Comparison of ENCODE assay signal across 8 cellular contexts in the genomic region with DNA sequence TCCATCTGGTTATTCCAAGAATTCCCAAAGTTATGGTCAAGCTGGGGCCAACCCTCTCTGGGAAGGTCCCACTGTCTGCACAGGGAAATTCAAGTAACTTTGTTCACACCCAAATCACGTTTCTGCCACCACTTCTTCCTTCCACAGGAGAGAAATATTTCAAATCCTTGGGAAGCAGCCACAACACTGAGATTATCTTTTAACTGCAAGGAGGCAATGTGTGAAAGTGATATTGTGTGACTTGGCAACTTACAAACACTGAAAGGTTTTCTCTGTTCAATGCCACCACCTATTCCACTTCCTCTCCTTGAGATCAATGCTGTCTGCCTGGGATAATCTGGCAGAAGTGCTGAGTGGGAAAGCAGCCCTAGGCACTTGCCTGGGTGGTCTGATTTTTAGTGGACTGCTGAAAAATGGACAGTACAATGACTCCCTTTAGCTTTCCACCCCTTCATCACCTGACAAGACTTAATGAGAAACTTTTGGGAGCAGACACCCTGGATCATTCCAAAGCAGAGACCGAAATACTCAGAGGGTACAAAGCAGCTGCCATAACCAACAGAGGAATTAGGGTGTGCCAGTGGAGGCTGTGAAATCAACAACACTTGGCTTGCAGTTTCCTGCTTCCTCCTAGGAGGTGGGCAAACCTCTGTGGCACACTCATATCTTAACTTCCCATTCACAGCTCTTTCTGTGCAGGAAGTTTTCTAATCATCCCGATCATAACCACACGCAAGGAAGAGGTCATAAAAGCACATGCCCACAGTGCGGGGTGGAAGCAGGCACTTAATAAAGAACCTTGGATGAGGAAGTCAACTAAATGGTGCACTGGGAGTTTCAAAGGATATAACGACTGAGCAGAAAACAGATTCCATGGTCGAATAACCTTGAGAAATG. TPM values are rescaled to one million over a fixed set of nuclear protein-coding genes. Genes with fewer than 3 reads are reported as not detected.
DNase-seq lines count a peak whose midpoint lies in the region; ATAC-seq, FAIRE-seq and TF ChIP-seq lines count a peak whose summit lies in the region.

No MANE protein-coding gene starts in this region.

- POLR2A ChIA-PET in activated naive CD8-positive, alpha-beta T cell treated with anti-CD3 and anti-CD28 coated beads, Interleukin-2, amount 10 ng/mL, durations not matched to agents 7 days and 5 days (lab: Charles Lee): interaction anchor here (0.8 to 2.9 kb wide), 2 partner anchors 10 to 23 kb away, joined by 3 to 15 read pairs; no protein-coding TSS in a partner anchor
- POLR2A ChIA-PET in HepG2 (lab: Yijun Ruan, JAX): interaction anchor here (0.9 to 1.5 kb wide), 2 partner anchors 22 to 34 kb away, joined by 4 read pairs; a partner anchor contains a TSS

- in situ Hi-C loops in HepG2 (cut with HindIII; ENCODE audit: extremely low pct_ligation_motif_present, low pct_unique_long_range_greater_than_20kb): no loop called here

- H3K27ac ChIP-seq in HepG2 (ENCODE audit: extremely low read length, insufficient read depth, low read length) (peak overlapping the region; percentile 20), tibial nerve (peak overlapping the region in 3 of 4 donors; percentile 69 to 93 (median 92))

- no peak for TF ChIP-seq POLR2A in HepG2 (IDR thresholded peaks at IDR 0.05; ENCODE audit: insufficient read depth in 1 of 2, low read depth in 2 of 2, low read length in 2 of 2)
- TF ChIP-seq POLR2A in tibial nerve (IDR thresholded peaks at IDR 0.05): no peak

- peaks cover 0 to 2% of the 10 kb centered on the region in 2 experiments; a peak in 4 of 5 replicates for H3K36me3 ChIP-seq in HepG2 (replicated peaks in 1 of 2; ENCODE audit: control insufficient read depth in 1 of 2, insufficient read depth in 2 of 2, low read length in 2 of 2)
- H3K36me3 ChIP-seq in tibial nerve: peaks cover 0 to 12% (median 0%) of the 10 kb centered on the region in 3 donors

- ATAC-seq in activated T-cell treated with anti-CD3 and anti-CD28 coated beads, Interleukin-2, amount 50 U/mL, for 4 hours: no peak
- ATAC-seq in activated naive CD8-positive, alpha-beta T cell treated with anti-CD3 and anti-CD28 coated beads, Interleukin-2, amount 10 ng/mL, durations not matched to agents 7 days and 5 days (ENCODE audit: low read depth): no peak
- ATAC-seq in HepG2 (no peak), GM18861 (IDR thresholded peaks at IDR 0.05; ENCODE audit: unreplicated experiment) (no peak)

- peaks cover 75% of the 10 kb centered on the region for H3K79me2 ChIP-seq in HepG2 (ENCODE audit: insufficient read depth, low read length)

- no TSS peak for BruUV-seq in HepG2 (replicated peaks; lab: Mats Ljungman, UMichigan)

- H3K4me2 ChIP-seq in HepG2 (ENCODE audit: low read depth, low read length): peak overlapping the region; percentile 28; the same call in 1 of the 2 replicates

- H3K27ac Mint-ChIP-seq in activated naive CD8-positive, alpha-beta T cell treated with anti-CD3 and anti-CD28 coated beads, Interleukin-2, amount 10 ng/mL, durations not matched to agents 7 days and 5 days: peak overlapping the region; percentile 58
- H3K27ac Mint-ChIP-seq in HFFc6: no peak overlapping the region

- no peaks in the 10 kb centered on the region for H3K9me3 Mint-ChIP-seq in activated T-cell treated with anti-CD3 and anti-CD28 coated beads, Interleukin-2, amount 50 U/mL, for 4 hours
- no peaks in the 10 kb centered on the region for H3K9me3 Mint-ChIP-seq in activated naive CD8-positive, alpha-beta T cell treated with anti-CD3 and anti-CD28 coated beads, Interleukin-2, amount 10 ng/mL, durations not matched to agents 7 days and 5 days
- no peaks in the 10 kb centered on the region for H3K9me3 Mint-ChIP-seq in HFFc6

- FAIRE-seq in HepG2 (lab: Jason Lieb, UNC): no peak

- CTCF ChIA-PET in HepG2 (lab: Yijun Ruan, JAX; ENCODE audit: low intra/inter-chr PET ratio, low total read pairs): no interaction called here

- no peaks in the 10 kb centered on the region for H3K27me3 Mint-ChIP-seq in activated T-cell treated with anti-CD3 and anti-CD28 coated beads, Interleukin-2, amount 50 U/mL, for 4 hours (ENCODE audit: low read depth)
- H3K27me3 Mint-ChIP-seq in activated naive CD8-positive, alpha-beta T cell treated with anti-CD3 and anti-CD28 coated beads, Interleukin-2, amount 10 ng/mL, durations not matched to agents 7 days and 5 days: no peaks in the 10 kb centered on the region
- peaks cover 2% of the 10 kb centered on the region for H3K27me3 Mint-ChIP-seq in HFFc6 (ENCODE audit: insufficient read depth)

- peaks cover 82% of the 10 kb centered on the region for H3K4me1 ChIP-seq in HepG2 (ENCODE audit: insufficient read depth, low read length)
- H3K4me1 ChIP-seq in tibial nerve: peaks cover 0 to 79% (median 64%) of the 10 kb centered on the region in 4 donors

- TF ChIP-seq EP300 in HepG2 (IDR thresholded peaks at IDR 0.05; ENCODE audit: low read depth in 2 of 2, low read length in 2 of 2): no peak
- no peak for TF ChIP-seq EP300 in HepG2 (CRISPR knock-in tag; IDR thresholded peaks at IDR 0.05; ENCODE audit: borderline replicate concordance)
- TF ChIP-seq EP300 in tibial nerve (IDR thresholded peaks at IDR 0.05): peak in 1 of 2 donors; percentile 65

- H3K4me3 ChIP-seq in HepG2 (replicated peaks in 1 of 3; ENCODE audit: insufficient read depth in 1 of 3, low read depth in 2 of 3, low read length in 3 of 3) (no peak overlapping the region; a peak in 1 of 6 replicates), tibial nerve (no peak overlapping the region)

- TF ChIP-seq RAD21 in HepG2 (CRISPR knock-in tag; IDR thresholded peaks at IDR 0.05): no peak

- peaks cover 0 to 2% of the 10 kb centered on the region in 2 experiments; a peak in 1 of 5 replicates for H3K27me3 ChIP-seq in HepG2 (ENCODE audit: control insufficient read depth in 1 of 2, insufficient read depth in 2 of 2, low read length in 2 of 2)
- no peaks in the 10 kb centered on the region for H3K27me3 ChIP-seq in tibial nerve

- no peak overlapping the region for H2AFZ ChIP-seq in HepG2 (ENCODE audit: low read length)

- WGBS in HepG2 (ENCODE audit: low lambda C conversion rate): 87% methylated on average over 7 of the region's 7 CpGs
- WGBS in tibial nerve, 2 donors: 55 to 62% methylated on average over 7 of the region's 7 CpGs

- H3K4me1 Mint-ChIP-seq in activated T-cell treated with anti-CD3 and anti-CD28 coated beads, Interleukin-2, amount 50 U/mL, for 4 hours (ENCODE audit: low read depth): peaks cover 87% of the 10 kb centered on the region
- peaks cover 68% of the 10 kb centered on the region for H3K4me1 Mint-ChIP-seq in activated naive CD8-positive, alpha-beta T cell treated with anti-CD3 and anti-CD28 coated beads, Interleukin-2, amount 10 ng/mL, durations not matched to agents 7 days and 5 days
- H3K4me1 Mint-ChIP-seq in HFFc6 (ENCODE audit: low read depth): peaks cover 70% of the 10 kb centered on the region

- H3K9ac ChIP-seq in HepG2 (ENCODE audit: insufficient read depth, low read depth, low read length): no peak overlapping the region

- DNase-seq in activated T-cell treated with anti-CD3 and anti-CD28 coated beads, Interleukin-2, amount 50 U/mL, for 4 hours: no peak
- DNase-seq in activated T-cell treated with anti-CD3 and anti-CD28 coated beads for 4 hours: no peak
- no peak for DNase-seq in activated naive CD8-positive, alpha-beta T cell treated with anti-CD3 and anti-CD28 coated beads, Interleukin-2, amount 10 ng/mL, durations not matched to agents 7 days and 5 days
- DNase-seq in HepG2 (ENCODE audit: low spot score): no peak
- peak in 1 of 2 donors; percentile 31 for DNase-seq in tibial nerve (ENCODE audit: low spot score in 2 of 2)
- no peak for DNase-seq in NCI-H2081 (lab: John Stamatoyannopoulos, UW)
- DNase-seq in HFFc6: no peak

- TF ChIP-seq CTCF in HepG2 (CRISPR knock-in tag; IDR thresholded peaks at IDR 0.05) (no peak), tibial nerve (IDR thresholded peaks at IDR 0.05) (no peak), HFFc6 (IDR thresholded peaks at IDR 0.05) (no peak)

- intact Hi-C loops in HepG2 (cut with micrococcal nuclease; ENCODE audit: unreplicated experiment): no loop called here

- H4K20me1 ChIP-seq in HepG2 (ENCODE audit: insufficient read depth, low read length): peaks cover 22% of the 10 kb centered on the region

- H3K9me3 ChIP-seq in HepG2 (ENCODE audit: low read length) (no peaks in the 10 kb centered on the region), tibial nerve (no peaks in the 10 kb centered on the region)

- peaks cover 19% of the 10 kb centered on the region for H3K36me3 Mint-ChIP-seq in activated T-cell treated with anti-CD3 and anti-CD28 coated beads, Interleukin-2, amount 50 U/mL, for 4 hours (ENCODE audit: insufficient read depth)
- peaks cover 48% of the 10 kb centered on the region for H3K36me3 Mint-ChIP-seq in activated naive CD8-positive, alpha-beta T cell treated with anti-CD3 and anti-CD28 coated beads, Interleukin-2, amount 10 ng/mL, durations not matched to agents 7 days and 5 days
- H3K36me3 Mint-ChIP-seq in HFFc6 (ENCODE audit: low read depth): peaks cover 19% of the 10 kb centered on the region

- H3K4me3 Mint-ChIP-seq in activated T-cell treated with anti-CD3 and anti-CD28 coated beads, Interleukin-2, amount 50 U/mL, for 4 hours: peak overlapping the region; percentile 70
- peak overlapping the region; percentile 52 for H3K4me3 Mint-ChIP-seq in activated naive CD8-positive, alpha-beta T cell treated with anti-CD3 and anti-CD28 coated beads, Interleukin-2, amount 10 ng/mL, durations not matched to agents 7 days and 5 days
- no peak overlapping the region for H3K4me3 Mint-ChIP-seq in HFFc6

RNA-seq across cellular contexts. Expression of a gene that starts 5.4 kb away (rescaled TPM):
- total RNA-seq in activated T-cell treated with anti-CD3 and anti-CD28 coated beads, Interleukin-2, amount 50 U/mL, for 4 hours: 10 to 100 TPM; 81.7 to 91.0 (median 82.9) TPM
- 100 to 1,000 TPM; 100 to 103 TPM for total RNA-seq in activated naive CD8-positive, alpha-beta T cell treated with anti-CD3 and anti-CD28 coated beads, Interleukin-2, amount 10 ng/mL, durations not matched to agents 7 days and 5 days
- total RNA-seq in HepG2 (2016; rRNA removed; fragmentation: Illumina TruSeq; extraction: Trizol) (23.6 and 34.8 TPM in 2 replicates), tibial nerve (10 to 100 TPM; 47.6 to 72.0 (median 65.7) TPM)
- total RNA-seq in HepG2 (2016; cell fraction: cytosol; rRNA removed; fragmentation: Illumina TruSeq; extraction: Trizol; ENCODE audit: low read depth): 9.6 and 11.5 TPM in 2 replicates
- total RNA-seq in HepG2 (2016; cell fraction: insoluble cytoplasmic fraction; rRNA removed; fragmentation: Illumina TruSeq; extraction: Trizol): 21.6 and 36.5 TPM in 2 replicates
- total RNA-seq in HepG2 (2016; cell fraction: membrane; rRNA removed; fragmentation: Illumina TruSeq; extraction: Trizol): 19.1 and 19.4 TPM in 2 replicates
- 34.8 and 43.1 TPM in 2 replicates for total RNA-seq in HepG2 (2016; cell fraction: nucleus; rRNA removed; fragmentation: Illumina TruSeq; extraction: Trizol)
- 121 and 137 TPM in 2 replicates for polyA plus RNA-seq in HepG2 (2011; rRNA removed)
- polyA plus RNA-seq in HepG2 (2011; cell fraction: cytosol; rRNA removed): 79.1 and 105 TPM in 2 replicates
- polyA plus RNA-seq in HepG2 (2011; cell fraction: nucleus; rRNA removed): 60.5 and 61.0 TPM in 2 replicates
- 46.1 and 60.6 TPM in 2 replicates for polyA plus RNA-seq in HepG2 (2012)
- 13.9 and 15.3 TPM in 2 replicates for polyA plus RNA-seq in HepG2 (2016; cell fraction: cytosol; fragmentation: Illumina TruSeq; extraction: Trizol; ENCODE audit: low read depth)
- polyA plus RNA-seq in HepG2 (2016; cell fraction: insoluble cytoplasmic fraction; fragmentation: Illumina TruSeq; extraction: Trizol; ENCODE audit: low read depth): 40.8 and 49.5 TPM in 2 replicates
- 19.7 and 19.9 TPM in 2 replicates for polyA plus RNA-seq in HepG2 (2016; cell fraction: membrane; fragmentation: Illumina TruSeq; extraction: Trizol; ENCODE audit: low read depth)
- polyA plus RNA-seq in HepG2 (2016; cell fraction: nucleus; fragmentation: Illumina TruSeq; extraction: Trizol; ENCODE audit: insufficient read depth, low read depth): 82.6 and 86.5 TPM in 2 replicates
- 153 and 215 TPM in 2 replicates for polyA minus RNA-seq in HepG2 (2011; rRNA and poly(A)+ RNA removed; ENCODE audit: low replicate concordance)
- 43.0 and 53.0 TPM in 2 replicates for polyA minus RNA-seq in HepG2 (2011; cell fraction: cytosol; rRNA and poly(A)+ RNA removed)
- polyA minus RNA-seq in HepG2 (2011; cell fraction: nucleus; rRNA and poly(A)+ RNA removed): 19.7 and 32.7 TPM in 2 replicates
- total RNA-seq in HFFc6 (2021; fragmentation: NEBNext Ultra II Directional; extraction: Animal tissue kit (Norgen Biotek cat#: 25700)): 10 to 100 TPM; 70.1 to 86.1 (median 75.9) TPM

RNA-seq across cellular contexts. Expression of a gene that starts 22.0 kb away (rescaled TPM):
- 10 to 100 TPM; 37.4 to 53.1 (median 46.6) TPM for total RNA-seq in activated T-cell treated with anti-CD3 and anti-CD28 coated beads, Interleukin-2, amount 50 U/mL, for 4 hours
- 10 to 100 TPM; 68.7 to 72.9 TPM for total RNA-seq in activated naive CD8-positive, alpha-beta T cell treated with anti-CD3 and anti-CD28 coated beads, Interleukin-2, amount 10 ng/mL, durations not matched to agents 7 days and 5 days
- total RNA-seq in HepG2 (2016; rRNA removed; fragmentation: Illumina TruSeq; extraction: Trizol) (36.9 and 49.7 TPM in 2 replicates), tibial nerve (10 to 100 TPM; 42.4 to 79.3 (median 60.8) TPM)
- 14.9 and 19.2 TPM in 2 replicates for total RNA-seq in HepG2 (2016; cell fraction: cytosol; rRNA removed; fragmentation: Illumina TruSeq; extraction: Trizol; ENCODE audit: low read depth)
- total RNA-seq in HepG2 (2016; cell fraction: insoluble cytoplasmic fraction; rRNA removed; fragmentation: Illumina TruSeq; extraction: Trizol): 41.4 and 51.3 TPM in 2 replicates
- total RNA-seq in HepG2 (2016; cell fraction: membrane; rRNA removed; fragmentation: Illumina TruSeq; extraction: Trizol): 19.0 and 24.4 TPM in 2 replicates
- 19.5 and 27.2 TPM in 2 replicates for total RNA-seq in HepG2 (2016; cell fraction: nucleus; rRNA removed; fragmentation: Illumina TruSeq; extraction: Trizol)
- 63.5 and 66.7 TPM in 2 replicates for polyA plus RNA-seq in HepG2 (2011; rRNA removed)
- 68.2 and 75.7 TPM in 2 replicates for polyA plus RNA-seq in HepG2 (2011; cell fraction: cytosol; rRNA removed)
- polyA plus RNA-seq in HepG2 (2011; cell fraction: nucleus; rRNA removed): 79.4 and 82.3 TPM in 2 replicates
- 35.5 and 45.4 TPM in 2 replicates for polyA plus RNA-seq in HepG2 (2012)
- 11.8 and 13.8 TPM in 2 replicates for polyA plus RNA-seq in HepG2 (2016; cell fraction: cytosol; fragmentation: Illumina TruSeq; extraction: Trizol; ENCODE audit: low read depth)
- 52.7 and 54.7 TPM in 2 replicates for polyA plus RNA-seq in HepG2 (2016; cell fraction: insoluble cytoplasmic fraction; fragmentation: Illumina TruSeq; extraction: Trizol; ENCODE audit: low read depth)
- polyA plus RNA-seq in HepG2 (2016; cell fraction: membrane; fragmentation: Illumina TruSeq; extraction: Trizol; ENCODE audit: low read depth): 18.4 and 18.9 TPM in 2 replicates
- polyA plus RNA-seq in HepG2 (2016; cell fraction: nucleus; fragmentation: Illumina TruSeq; extraction: Trizol; ENCODE audit: insufficient read depth, low read depth): 25.9 and 30.1 TPM in 2 replicates
- 129 and 146 TPM in 2 replicates for polyA minus RNA-seq in HepG2 (2011; rRNA and poly(A)+ RNA removed; ENCODE audit: low replicate concordance)
- polyA minus RNA-seq in HepG2 (2011; cell fraction: cytosol; rRNA and poly(A)+ RNA removed): 28.5 and 36.3 TPM in 2 replicates
- polyA minus RNA-seq in HepG2 (2011; cell fraction: nucleus; rRNA and poly(A)+ RNA removed): 54.8 and 73.8 TPM in 2 replicates
- 10 to 100 TPM; 32.3 to 43.0 (median 35.4) TPM for total RNA-seq in HFFc6 (2021; fragmentation: NEBNext Ultra II Directional; extraction: Animal tissue kit (Norgen Biotek cat#: 25700))

RNA-seq across cellular contexts. Expression of a gene that starts 24.9 kb away (rescaled TPM):
- 10 to 100 TPM; 52.8 to 64.7 (median 64.0) TPM for total RNA-seq in activated T-cell treated with anti-CD3 and anti-CD28 coated beads, Interleukin-2, amount 50 U/mL, for 4 hours
- total RNA-seq in activated naive CD8-positive, alpha-beta T cell treated with anti-CD3 and anti-CD28 coated beads, Interleukin-2, amount 10 ng/mL, durations not matched to agents 7 days and 5 days: 10 to 100 TPM; 59.9 to 60.4 TPM
- total RNA-seq in HepG2 (2016; rRNA removed; fragmentation: Illumina TruSeq; extraction: Trizol): 8.2 and 15.2 TPM in 2 replicates
- 7.6 and 8.1 TPM in 2 replicates for total RNA-seq in HepG2 (2016; cell fraction: cytosol; rRNA removed; fragmentation: Illumina TruSeq; extraction: Trizol; ENCODE audit: low read depth)
- total RNA-seq in HepG2 (2016; cell fraction: insoluble cytoplasmic fraction; rRNA removed; fragmentation: Illumina TruSeq; extraction: Trizol): 8.9 and 14.6 TPM in 2 replicates
- 17.8 and 17.9 TPM in 2 replicates for total RNA-seq in HepG2 (2016; cell fraction: membrane; rRNA removed; fragmentation: Illumina TruSeq; extraction: Trizol)
- 13.8 and 17.0 TPM in 2 replicates for total RNA-seq in HepG2 (2016; cell fraction: nucleus; rRNA removed; fragmentation: Illumina TruSeq; extraction: Trizol)
- 23.7 and 25.1 TPM in 2 replicates for polyA plus RNA-seq in HepG2 (2011; rRNA removed)
- polyA plus RNA-seq in HepG2 (2011; cell fraction: cytosol; rRNA removed): 10.1 and 12.4 TPM in 2 replicates
- 149 and 163 TPM in 2 replicates for polyA plus RNA-seq in HepG2 (2011; cell fraction: nucleus; rRNA removed)
- 11.8 and 16.1 TPM in 2 replicates for polyA plus RNA-seq in HepG2 (2012)
- 9.7 and 10.4 TPM in 2 replicates for polyA plus RNA-seq in HepG2 (2016; cell fraction: cytosol; fragmentation: Illumina TruSeq; extraction: Trizol; ENCODE audit: low read depth)
- 7.6 and 10.2 TPM in 2 replicates for polyA plus RNA-seq in HepG2 (2016; cell fraction: insoluble cytoplasmic fraction; fragmentation: Illumina TruSeq; extraction: Trizol; ENCODE audit: low read depth)
- polyA plus RNA-seq in HepG2 (2016; cell fraction: membrane; fragmentation: Illumina TruSeq; extraction: Trizol; ENCODE audit: low read depth): 15.2 and 26.1 TPM in 2 replicates
- 43.8 and 44.9 TPM in 2 replicates for polyA plus RNA-seq in HepG2 (2016; cell fraction: nucleus; fragmentation: Illumina TruSeq; extraction: Trizol; ENCODE audit: insufficient read depth, low read depth)
- 13.8 and 70.3 TPM in 2 replicates for polyA minus RNA-seq in HepG2 (2011; rRNA and poly(A)+ RNA removed; ENCODE audit: low replicate concordance)
- polyA minus RNA-seq in HepG2 (2011; cell fraction: cytosol; rRNA and poly(A)+ RNA removed): 4.8 and 5.1 TPM in 2 replicates
- polyA minus RNA-seq in HepG2 (2011; cell fraction: nucleus; rRNA and poly(A)+ RNA removed): 11.6 and 13.2 TPM in 2 replicates
- total RNA-seq in tibial nerve: 10 to 100 TPM; 42.6 to 86.7 (median 48.9) TPM
- total RNA-seq in HFFc6 (2021; fragmentation: NEBNext Ultra II Directional; extraction: Animal tissue kit (Norgen Biotek cat#: 25700)): 10 to 100 TPM; 12.5 to 18.9 (median 16.1) TPM

RNA-seq across cellular contexts. Expression of a gene that starts 38.8 kb away (rescaled TPM):
- 10 to 100 TPM; 23.6 to 26.6 (median 26.4) TPM for total RNA-seq in activated T-cell treated with anti-CD3 and anti-CD28 coated beads, Interleukin-2, amount 50 U/mL, for 4 hours
- total RNA-seq in activated naive CD8-positive, alpha-beta T cell treated with anti-CD3 and anti-CD28 coated beads, Interleukin-2, amount 10 ng/mL, durations not matched to agents 7 days and 5 days: 100 to 1,000 TPM in 1 of 2 experiments, 10 to 100 TPM in 1; 90.3 to 113 TPM
- total RNA-seq in HepG2 (2016; rRNA removed; fragmentation: Illumina TruSeq; extraction: Trizol) (18.0 and 36.6 TPM in 2 replicates), tibial nerve (10 to 100 TPM; 59.4 to 84.6 (median 80.7) TPM)
- 14.9 and 16.5 TPM in 2 replicates for total RNA-seq in HepG2 (2016; cell fraction: cytosol; rRNA removed; fragmentation: Illumina TruSeq; extraction: Trizol; ENCODE audit: low read depth)
- 26.3 and 28.5 TPM in 2 replicates for total RNA-seq in HepG2 (2016; cell fraction: insoluble cytoplasmic fraction; rRNA removed; fragmentation: Illumina TruSeq; extraction: Trizol)
- 34.0 and 34.5 TPM in 2 replicates for total RNA-seq in HepG2 (2016; cell fraction: membrane; rRNA removed; fragmentation: Illumina TruSeq; extraction: Trizol)
- 36.5 and 50.4 TPM in 2 replicates for total RNA-seq in HepG2 (2016; cell fraction: nucleus; rRNA removed; fragmentation: Illumina TruSeq; extraction: Trizol)
- 50.2 and 52.3 TPM in 2 replicates for polyA plus RNA-seq in HepG2 (2011; rRNA removed)
- 28.4 and 30.8 TPM in 2 replicates for polyA plus RNA-seq in HepG2 (2011; cell fraction: cytosol; rRNA removed)
- 176 and 185 TPM in 2 replicates for polyA plus RNA-seq in HepG2 (2011; cell fraction: nucleus; rRNA removed)
- 21.6 and 28.8 TPM in 2 replicates for polyA plus RNA-seq in HepG2 (2012)
- 9.6 and 12.3 TPM in 2 replicates for polyA plus RNA-seq in HepG2 (2016; cell fraction: cytosol; fragmentation: Illumina TruSeq; extraction: Trizol; ENCODE audit: low read depth)
- 16.8 and 18.6 TPM in 2 replicates for polyA plus RNA-seq in HepG2 (2016; cell fraction: insoluble cytoplasmic fraction; fragmentation: Illumina TruSeq; extraction: Trizol; ENCODE audit: low read depth)
- 21.3 and 21.8 TPM in 2 replicates for polyA plus RNA-seq in HepG2 (2016; cell fraction: membrane; fragmentation: Illumina TruSeq; extraction: Trizol; ENCODE audit: low read depth)
- polyA plus RNA-seq in HepG2 (2016; cell fraction: nucleus; fragmentation: Illumina TruSeq; extraction: Trizol; ENCODE audit: insufficient read depth, low read depth): 53.3 TPM in 2 replicates
- polyA minus RNA-seq in HepG2 (2011; rRNA and poly(A)+ RNA removed; ENCODE audit: low replicate concordance): 48.2 and 65.5 TPM in 2 replicates
- 9.3 and 14.4 TPM in 2 replicates for polyA minus RNA-seq in HepG2 (2011; cell fraction: cytosol; rRNA and poly(A)+ RNA removed)
- 30.9 and 39.9 TPM in 2 replicates for polyA minus RNA-seq in HepG2 (2011; cell fraction: nucleus; rRNA and poly(A)+ RNA removed)
- total RNA-seq in HFFc6 (2021; fragmentation: NEBNext Ultra II Directional; extraction: Animal tissue kit (Norgen Biotek cat#: 25700)): 10 to 100 TPM; 40.6 to 61.4 (median 51.8) TPM

RNA-seq across cellular contexts. Expression of a gene that starts 41.4 kb away (rescaled TPM):
- total RNA-seq in activated T-cell treated with anti-CD3 and anti-CD28 coated beads, Interleukin-2, amount 50 U/mL, for 4 hours: under 1 TPM in 2 of 3 donors, not detected in 1; 0.23 to 0.32 TPM
- under 1 TPM; 0.17 to 0.28 TPM for total RNA-seq in activated naive CD8-positive, alpha-beta T cell treated with anti-CD3 and anti-CD28 coated beads, Interleukin-2, amount 10 ng/mL, durations not matched to agents 7 days and 5 days
- not detected in 2 replicates for total RNA-seq in HepG2 (2016; rRNA removed; fragmentation: Illumina TruSeq; extraction: Trizol)
- not detected in 2 replicates for total RNA-seq in HepG2 (2016; cell fraction: cytosol; rRNA removed; fragmentation: Illumina TruSeq; extraction: Trizol; ENCODE audit: low read depth)
- total RNA-seq in HepG2 (2016; cell fraction: insoluble cytoplasmic fraction; rRNA removed; fragmentation: Illumina TruSeq; extraction: Trizol): not detected in 2 replicates
- total RNA-seq in HepG2 (2016; cell fraction: membrane; rRNA removed; fragmentation: Illumina TruSeq; extraction: Trizol): not detected in 2 replicates
- total RNA-seq in HepG2 (2016; cell fraction: nucleus; rRNA removed; fragmentation: Illumina TruSeq; extraction: Trizol): not detected in 2 replicates
- polyA plus RNA-seq in HepG2 (2011; rRNA removed): not detected in 2 replicates
- not detected in 2 replicates for polyA plus RNA-seq in HepG2 (2011; cell fraction: cytosol; rRNA removed)
- 0.05 TPM in 1 of 2 replicates, not detected in the other for polyA plus RNA-seq in HepG2 (2011; cell fraction: nucleus; rRNA removed)
- not detected in 2 replicates for polyA plus RNA-seq in HepG2 (2012)
- polyA plus RNA-seq in HepG2 (2016; cell fraction: cytosol; fragmentation: Illumina TruSeq; extraction: Trizol; ENCODE audit: low read depth): not detected in 2 replicates
- not detected in 2 replicates for polyA plus RNA-seq in HepG2 (2016; cell fraction: insoluble cytoplasmic fraction; fragmentation: Illumina TruSeq; extraction: Trizol; ENCODE audit: low read depth)
- polyA plus RNA-seq in HepG2 (2016; cell fraction: membrane; fragmentation: Illumina TruSeq; extraction: Trizol; ENCODE audit: low read depth): not detected in 2 replicates
- not detected in 2 replicates for polyA plus RNA-seq in HepG2 (2016; cell fraction: nucleus; fragmentation: Illumina TruSeq; extraction: Trizol; ENCODE audit: insufficient read depth, low read depth)
- not detected in 2 replicates for polyA minus RNA-seq in HepG2 (2011; rRNA and poly(A)+ RNA removed; ENCODE audit: low replicate concordance)
- not detected in 2 replicates for polyA minus RNA-seq in HepG2 (2011; cell fraction: cytosol; rRNA and poly(A)+ RNA removed)
- not detected in 2 replicates for polyA minus RNA-seq in HepG2 (2011; cell fraction: nucleus; rRNA and poly(A)+ RNA removed)
- total RNA-seq in tibial nerve: not detected
- under 1 TPM in 1 of 6 experiments, not detected in 5; 0.09 TPM for total RNA-seq in HFFc6 (2021; fragmentation: NEBNext Ultra II Directional; extraction: Animal tissue kit (Norgen Biotek cat#: 25700))
